Comparison of ENCODE assay signal across 14 cellular contexts in the genomic region with DNA sequence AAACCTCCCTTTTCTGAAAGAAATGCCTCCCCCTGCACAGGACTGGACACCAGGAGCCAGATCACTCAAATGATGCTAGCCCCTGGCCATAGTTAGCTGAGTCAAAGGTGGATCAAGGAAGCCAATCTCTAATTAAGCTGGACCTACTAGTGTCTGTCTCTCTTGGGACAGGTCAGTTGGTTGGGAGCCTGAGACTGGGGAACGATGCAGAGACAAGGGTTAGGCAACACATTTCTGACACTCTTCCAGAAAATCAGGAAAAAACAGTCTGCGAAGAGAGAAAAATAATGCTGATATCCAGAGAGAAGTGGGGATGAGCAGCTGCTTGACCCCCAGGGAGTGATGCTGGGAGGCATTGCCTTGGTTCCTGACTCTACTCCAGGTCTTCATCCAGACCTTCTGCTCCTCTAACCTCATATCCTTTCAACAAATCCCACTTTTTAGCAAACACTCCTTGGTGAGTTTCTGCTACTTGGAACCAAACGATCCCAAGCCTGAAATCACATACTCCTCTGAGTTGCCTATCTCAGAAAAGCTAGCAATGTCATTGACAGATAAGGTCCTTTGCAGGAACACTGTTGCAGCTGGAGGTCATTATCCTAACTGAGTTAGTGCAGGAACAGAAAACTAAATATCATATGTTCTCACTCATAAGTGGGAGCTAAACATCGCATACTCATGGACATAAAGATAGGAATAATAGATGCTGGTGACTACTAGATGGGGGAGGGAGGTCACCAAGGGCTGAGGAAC.
"Had no signal": no experiment of that assay in that cellular context is flagged by ENCODE, and none has a peak within 500 bp of the region (broad histone marks: within the 10 kb centered on the region; RNA-seq: fewer than 3 reads in every experiment).

No MANE protein-coding gene starts in this region.

- H3K9ac ChIP-seq: parathyroid adenoma had no signal

- H3K4me1 ChIP-seq: ascending aorta, esophagus squamous epithelium, left lung, parathyroid adenoma, suprapubic skin had no signal

- H3K4me3 ChIP-seq: ascending aorta, esophagus squamous epithelium, left lung, SK-N-MC, suprapubic skin had no signal

- H2AFZ ChIP-seq: parathyroid adenoma had no signal

- H3K36me3 Mint-ChIP-seq: type B pancreatic cell had no signal

- H3K27me3 Mint-ChIP-seq: activated B cell treated with CpG ODN at 0.5 μM for 24 hours, type B pancreatic cell had no signal

- H3K27ac Mint-ChIP-seq: activated B cell treated with CpG ODN at 0.5 μM for 24 hours, type B pancreatic cell had no signal

- H3K9me3 ChIP-seq: ascending aorta, esophagus squamous epithelium, left lung had no signal

- H3K27ac ChIP-seq: ascending aorta, esophagus squamous epithelium, left lung, parathyroid adenoma, SK-N-MC, suprapubic skin had no signal

- H3K9me3 Mint-ChIP-seq: activated B cell treated with CpG ODN at 0.5 μM for 24 hours had no signal

- H3K27me3 ChIP-seq: ascending aorta, esophagus squamous epithelium, left lung, suprapubic skin had no signal

- H3K36me3 ChIP-seq: ascending aorta, esophagus squamous epithelium, left lung, suprapubic skin had no signal

- H3K4me3 Mint-ChIP-seq: type B pancreatic cell had no signal

- DNase-seq: activated B cell treated with CpG ODN at 0.5 μM for 24 hours; activated CD4-positive, alpha-beta T cell treated with anti-CD3 and anti-CD28 coated beads, Interleukin-2, amount 50 U/mL, for 4 hours; activated CD8-positive, alpha-beta memory T cell treated with anti-CD3 and anti-CD28 coated beads, Interleukin-2, amount 50 U/mL, for 4 hours; activated effector memory CD4-positive, alpha-beta T cell treated with Interleukin-2 at 50 U/mL for 16 hours; activated naive CD8-positive, alpha-beta T cell treated with anti-CD3 and anti-CD28 coated beads, Interleukin-2, amount 10 ng/mL, durations not matched to agents 7 days and 5 days; esophagus squamous epithelium; left lung; retina; stimulated activated naive CD4-positive, alpha-beta T cell had no signal

- H3K79me2 ChIP-seq: parathyroid adenoma had no signal
